Comparison of ENCODE assay signal across 25 cellular contexts in the genomic region with DNA sequence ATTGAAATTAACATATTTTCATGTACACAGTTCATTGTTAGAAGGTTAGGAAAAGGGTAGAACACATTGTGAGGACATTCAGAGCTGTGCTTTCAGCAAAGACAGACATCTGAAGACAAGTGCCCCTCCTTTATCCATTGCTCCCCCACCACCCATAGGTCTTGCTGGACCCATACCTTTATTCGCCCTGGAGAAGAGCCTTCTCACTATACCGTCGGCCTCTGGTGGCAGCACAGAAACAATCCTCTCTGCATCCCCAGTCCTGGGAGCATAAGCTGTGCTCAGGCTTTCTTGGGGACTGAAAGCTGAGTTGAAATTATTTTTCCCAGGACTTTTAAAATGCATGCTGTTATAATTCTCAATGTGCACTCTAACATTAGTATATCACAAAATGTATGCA.
"Had no signal": no experiment of that assay in that cellular context is flagged by ENCODE, and none has a peak within 500 bp of the region (broad histone marks: within the 10 kb centered on the region; RNA-seq: fewer than 3 reads in every experiment).

No MANE protein-coding gene starts in this region.

- H3K27ac ChIP-seq: adrenal gland, body of pancreas, epithelial cell of prostate, gastrocnemius medialis, neutrophil, right lobe of liver, thoracic aorta had no signal

- H3K27me3 ChIP-seq: adrenal gland, body of pancreas, gastrocnemius medialis, neutrophil, right lobe of liver had no signal

- H3K4me3 Mint-ChIP-seq: activated naive CD4-positive, alpha-beta T cell treated with anti-CD3 and anti-CD28 coated beads for 36 hours; activated naive CD8-positive, alpha-beta T cell treated with anti-CD3 and anti-CD28 coated beads for 36 hours; nephron; stimulated activated effector memory CD8-positive, alpha-beta T cell treated with anti-CD3 and anti-CD28 coated beads, Interleukin-12 subunit alpha, Interleukin-12 subunit beta, amount 100 ng/mL, for 72 hours; stimulated activated naive CD8-positive, alpha-beta T cell treated with anti-CD3 and anti-CD28 coated beads, Interleukin-15, Interleukin-2, amounts not matched to agents 100 ng/mL and 50 ng/mL, for 24 hours; T-helper 1 cell treated with Interleukin-12 subunit alpha and Interleukin-12 subunit beta and Interleukin-4 antibody, amounts not matched to agents 30 μg/mL and 1 μg/mL, for 36 hours had no signal

- H3K9me3 ChIP-seq: adrenal gland, body of pancreas, gastrocnemius medialis, neutrophil, right lobe of liver, thoracic aorta had no signal

- H3K9me3 Mint-ChIP-seq: activated naive CD4-positive, alpha-beta T cell treated with anti-CD3 and anti-CD28 coated beads for 36 hours; activated naive CD8-positive, alpha-beta T cell treated with anti-CD3 and anti-CD28 coated beads for 36 hours; nephron; stimulated activated effector memory CD8-positive, alpha-beta T cell treated with anti-CD3 and anti-CD28 coated beads, Interleukin-12 subunit alpha, Interleukin-12 subunit beta, amount 100 ng/mL, for 72 hours; stimulated activated naive CD8-positive, alpha-beta T cell treated with anti-CD3 and anti-CD28 coated beads, Interleukin-15, Interleukin-2, amounts not matched to agents 100 ng/mL and 50 ng/mL, for 24 hours; T-helper 1 cell treated with Interleukin-12 subunit alpha and Interleukin-12 subunit beta and Interleukin-4 antibody, amounts not matched to agents 30 μg/mL and 1 μg/mL, for 36 hours had no signal

- H3K36me3 ChIP-seq: adrenal gland, gastrocnemius medialis, neutrophil, right lobe of liver, thoracic aorta had no signal

- ATAC-seq: body of pancreas; gastrocnemius medialis; left ventricle myocardium superior; right lobe of liver; stimulated activated effector memory CD8-positive, alpha-beta T cell treated with anti-CD3 and anti-CD28 coated beads, Interleukin-12 subunit alpha, Interleukin-12 subunit beta, amount 100 ng/mL, for 72 hours had no signal

- H3K36me3 Mint-ChIP-seq: activated naive CD8-positive, alpha-beta T cell treated with anti-CD3 and anti-CD28 coated beads for 36 hours; stimulated activated effector memory CD8-positive, alpha-beta T cell treated with anti-CD3 and anti-CD28 coated beads, Interleukin-12 subunit alpha, Interleukin-12 subunit beta, amount 100 ng/mL, for 72 hours had no signal

- H3K27me3 Mint-ChIP-seq: activated naive CD8-positive, alpha-beta T cell treated with anti-CD3 and anti-CD28 coated beads for 36 hours; progenitor cell of endocrine pancreas; stimulated activated naive CD8-positive, alpha-beta T cell treated with anti-CD3 and anti-CD28 coated beads, Interleukin-15, Interleukin-2, amounts not matched to agents 100 ng/mL and 50 ng/mL, for 24 hours had no signal

- H3K4me1 ChIP-seq: adrenal gland, body of pancreas, gastrocnemius medialis, right lobe of liver had no signal

- H3K4me3 ChIP-seq: adrenal gland, body of pancreas, gastrocnemius medialis, right lobe of liver, thoracic aorta had no signal

- DNase-seq: activated CD4-positive, alpha-beta T cell treated with anti-CD3 and anti-CD28 coated beads, Interleukin-2, amount 50 U/mL, for 1 hour; activated effector memory CD4-positive, alpha-beta T cell treated with Interleukin-2 at 50 U/mL for 16 hours; activated naive CD4-positive, alpha-beta T cell treated with anti-CD3 and anti-CD28 coated beads for 36 hours; activated naive CD8-positive, alpha-beta T cell treated with anti-CD3 and anti-CD28 coated beads for 36 hours; adrenal gland; aorta; body of pancreas; dermis blood vessel endothelial cell; effector CD4-positive, alpha-beta T cell; gastrocnemius medialis; hippocampal formation; left ventricle myocardium superior; right lobe of liver; stimulated activated CD4-positive, alpha-beta T cell treated with anti-CD3 and anti-CD28 coated beads, Interleukin-12 subunit alpha, Interleukin-12 subunit beta, amount 100 ng/mL, for 4 hours; stimulated activated CD4-positive, alpha-beta T cell treated with anti-CD3 and anti-CD28 coated beads, Interleukin-4, amount 100 ng/mL, for 1 hour; T-helper 9 cell; trophoblast cell had no signal

- H3K27ac Mint-ChIP-seq: activated naive CD4-positive, alpha-beta T cell treated with anti-CD3 and anti-CD28 coated beads for 36 hours; activated naive CD8-positive, alpha-beta T cell treated with anti-CD3 and anti-CD28 coated beads for 36 hours; nephron; progenitor cell of endocrine pancreas; stimulated activated effector memory CD8-positive, alpha-beta T cell treated with anti-CD3 and anti-CD28 coated beads, Interleukin-12 subunit alpha, Interleukin-12 subunit beta, amount 100 ng/mL, for 72 hours; stimulated activated naive CD8-positive, alpha-beta T cell treated with anti-CD3 and anti-CD28 coated beads, Interleukin-15, Interleukin-2, amounts not matched to agents 100 ng/mL and 50 ng/mL, for 24 hours; T-helper 1 cell treated with Interleukin-12 subunit alpha and Interleukin-12 subunit beta and Interleukin-4 antibody, amounts not matched to agents 30 μg/mL and 1 μg/mL, for 36 hours had no signal

- H3K4me1 Mint-ChIP-seq: activated naive CD8-positive, alpha-beta T cell treated with anti-CD3 and anti-CD28 coated beads for 36 hours; nephron; stimulated activated effector memory CD8-positive, alpha-beta T cell treated with anti-CD3 and anti-CD28 coated beads, Interleukin-12 subunit alpha, Interleukin-12 subunit beta, amount 100 ng/mL, for 72 hours had no signal
